In the genomic region with DNA sequence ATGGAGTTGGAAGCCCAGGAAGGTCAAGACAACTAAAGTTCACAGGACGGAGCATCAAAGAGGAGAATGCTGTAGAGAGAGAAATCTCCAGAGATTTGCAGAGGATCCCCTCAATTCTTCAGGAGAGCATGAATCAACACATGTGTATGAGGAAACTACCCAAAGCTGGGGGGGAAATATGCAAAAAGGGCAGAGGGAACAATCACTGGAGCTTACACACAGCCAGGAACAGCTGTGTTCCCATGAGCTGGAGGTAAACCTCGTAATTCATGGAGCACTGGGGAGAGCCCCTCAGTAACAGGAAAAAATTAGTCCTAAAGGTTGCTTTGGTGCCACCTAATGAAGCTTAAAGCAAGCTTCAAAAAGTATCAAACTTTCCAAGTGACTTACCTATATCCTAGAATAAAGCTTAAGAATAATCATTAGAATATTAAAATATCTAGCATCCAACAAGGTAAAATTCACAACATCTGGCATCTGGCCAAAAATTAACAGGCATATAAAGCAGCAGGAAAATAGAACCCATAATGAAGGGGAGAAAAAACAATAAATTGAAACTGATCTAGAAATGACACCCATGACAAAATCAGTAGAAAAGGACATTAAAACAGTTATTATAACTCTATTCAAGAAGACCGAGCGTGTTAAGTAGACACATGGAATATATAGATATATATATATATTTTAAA, we compare ENCODE assay signal across 23 cellular contexts.
"Had no signal": no experiment of that assay in that cellular context is flagged by ENCODE, and none has a peak within 500 bp of the region (broad histone marks: within the 10 kb centered on the region; RNA-seq: fewer than 3 reads in every experiment).

No MANE protein-coding gene starts in this region.

- FAIRE-seq: endothelial cell of umbilical vein, frontal cortex, kidney, urothelium cell line had no signal

- H3K4me2 ChIP-seq: smooth muscle cell had no signal

- H2AFZ ChIP-seq: parathyroid adenoma had no signal

- H3K9ac ChIP-seq: parathyroid adenoma had no signal

- H3K79me2 ChIP-seq: parathyroid adenoma had no signal

- H3K27ac ChIP-seq: coronary artery, heart right ventricle, parathyroid adenoma, psoas muscle, sigmoid colon, suprapubic skin, thyroid gland had no signal

- ATAC-seq: heart right ventricle; left colon; naive thymus-derived CD4-positive, alpha-beta T cell; psoas muscle; stimulated activated effector memory CD8-positive, alpha-beta T cell treated with anti-CD3 and anti-CD28 coated beads, Interleukin-12 subunit alpha, Interleukin-12 subunit beta, amount 100 ng/mL, for 72 hours; stimulated activated naive CD8-positive, alpha-beta T cell treated with anti-CD3 and anti-CD28 coated beads, Interleukin-15, Interleukin-2, amounts not matched to agents 100 U/mL and 50 U/mL, for 24 hours had no signal

- H3K36me3 ChIP-seq: suprapubic skin, thyroid gland had no signal

- H3K27me3 ChIP-seq: heart right ventricle, sigmoid colon, suprapubic skin, thyroid gland had no signal

- H3K4me3 ChIP-seq: coronary artery, heart right ventricle, psoas muscle, sigmoid colon, smooth muscle cell, suprapubic skin, thyroid gland had no signal

- H3K4me1 ChIP-seq: heart right ventricle, parathyroid adenoma, psoas muscle, sigmoid colon, suprapubic skin, thyroid gland had no signal

- DNase-seq: effector CD4-positive, alpha-beta T cell; endodermal cell; heart right ventricle; immature natural killer cell; kidney; left colon; mesendoderm; naive thymus-derived CD4-positive, alpha-beta T cell; nephron progenitor cell; psoas muscle; sigmoid colon; stimulated activated CD4-positive, alpha-beta T cell treated with anti-CD3 and anti-CD28 coated beads, Interleukin-4, amount 100 ng/mL, for 1 hour; stimulated activated CD8-positive, alpha-beta memory T cell treated with anti-CD3 and anti-CD28 coated beads, Interleukin-4, amount 100 ng/mL, for 48 hours; stimulated activated naive CD8-positive, alpha-beta T cell treated with anti-CD3 and anti-CD28 coated beads, Interleukin-15, Interleukin-2, amounts not matched to agents 100 U/mL and 50 U/mL, for 24 hours; thyroid gland had no signal

- H3K9me3 ChIP-seq: heart right ventricle, psoas muscle, sigmoid colon, suprapubic skin, thyroid gland had no signal
